Comparison of ENCODE assay signal across 11 cellular contexts in the genomic region with DNA sequence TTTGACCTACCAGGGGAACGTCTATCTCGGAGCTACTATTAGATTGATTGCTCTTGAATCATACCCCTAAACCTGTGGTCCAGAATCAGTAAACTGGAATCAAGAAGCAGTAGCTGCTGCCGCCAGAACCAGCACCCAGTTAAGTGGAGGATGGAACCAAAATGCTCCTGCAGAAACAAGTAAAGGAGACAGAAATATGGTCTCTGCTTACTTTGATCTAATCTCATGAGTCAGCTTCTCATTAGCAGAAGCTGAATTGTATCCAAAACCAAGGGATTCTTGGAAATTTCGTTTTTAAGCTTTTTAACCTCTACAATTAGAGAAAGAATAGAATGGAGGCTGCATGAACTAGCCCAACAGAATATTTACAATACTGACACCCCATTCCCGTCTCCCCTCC. TPM values are rescaled to one million over a fixed set of nuclear protein-coding genes. Genes with fewer than 3 reads are reported as not detected.
A peak's percentile ranks its signal among the peaks of the same experiment; 100 is the strongest.
DNase-seq lines count a peak whose midpoint lies in the region; ATAC-seq and TF ChIP-seq lines count a peak whose summit lies in the region.
"Had no signal": no experiment of that assay in that cellular context is flagged by ENCODE, and none has a peak within 500 bp of the region (broad histone marks: within the 10 kb centered on the region; RNA-seq: fewer than 3 reads in every experiment).

No MANE protein-coding gene starts in this region.

- H3K27ac ChIP-seq in CD8-positive, alpha-beta memory T cell (ENCODE audit: low read depth, low read length), result peak overlapping the region; percentile 41
- H3K27ac ChIP-seq in OCI-LY7 (ENCODE audit: low read depth, low read length, poor library complexity, severe bottlenecking), result peak overlapping the region; percentile 96

- H3K27me3 Mint-ChIP-seq in CD8-positive, alpha-beta memory T cell, result peaks cover 0 to 2% of the 10 kb centered on the region in 2 donors
- H3K27me3 Mint-ChIP-seq in progenitor cell of endocrine pancreas, result no peaks in the 10 kb centered on the region
- H3K27me3 Mint-ChIP-seq: brain had no signal

- peak overlapping the region; percentile 81 for H3K4me2 ChIP-seq in OCI-LY7 (ENCODE audit: low read length)

- H3K4me1 Mint-ChIP-seq in CD8-positive, alpha-beta memory T cell, result peaks cover 76 to 93% (median 87%) of the 10 kb centered on the region in 3 donors
- peaks cover 42% of the 10 kb centered on the region for H3K4me1 Mint-ChIP-seq in progenitor cell of endocrine pancreas (ENCODE audit: low read depth)

- peak overlapping the region; percentile 64 to 98 (median 86) for H3K27ac Mint-ChIP-seq in CD8-positive, alpha-beta memory T cell
- peak overlapping the region; percentile 39 for H3K27ac Mint-ChIP-seq in progenitor cell of endocrine pancreas

- CTCF ChIA-PET in CD8-positive, alpha-beta memory T cell (lab: Charles Lee), result interaction anchor here (0.6 to 2.2 kb wide), 10 partner anchors 17 to 274 kb away, joined by 3 to 13 read pairs (median 4); partner anchors contain the start of gene PIGV
- CTCF ChIA-PET in OCI-LY7 (lab: Charles Lee; ENCODE audit: unreplicated experiment), result interaction anchor here (0.5 kb wide), 1 partner anchor 140 kb away, joined by 3 read pairs; no protein-coding TSS in a partner anchor

- ATAC-seq in GM18870 (IDR thresholded peaks at IDR 0.05; ENCODE audit: unreplicated experiment), result no peak

- H3K9me3 ChIP-seq in CD8-positive, alpha-beta memory T cell (ENCODE audit: low read length), result no peaks in the 10 kb centered on the region
- no peaks in the 10 kb centered on the region for H3K9me3 ChIP-seq in OCI-LY7 (ENCODE audit: low read length)

- no TSS peak for BruUV-seq in OCI-LY7 (replicated peaks; lab: Mats Ljungman, UMichigan)

- H3K4me3 ChIP-seq in CD8-positive, alpha-beta memory T cell (ENCODE audit: low read length), result no peak overlapping the region
- H3K4me3 ChIP-seq in OCI-LY7 (ENCODE audit: low read depth, low read length, poor library complexity, severe bottlenecking) (peak overlapping the region; percentile 61), choroid plexus epithelial cell (ENCODE audit: low read depth, low read length) (no peak overlapping the region)

- no peaks in the 10 kb centered on the region for H3K9me2 ChIP-seq in OCI-LY7 (ENCODE audit: insufficient read depth, low read length)

- H2AFZ ChIP-seq in OCI-LY7 (ENCODE audit: low read length), result no peak overlapping the region

- H3K27me3 ChIP-seq in CD8-positive, alpha-beta memory T cell (ENCODE audit: insufficient read depth, low read length, poor library complexity, severe bottlenecking), result no peaks in the 10 kb centered on the region

- TF ChIP-seq CTCF in OCI-LY7 (conservative IDR thresholded peaks at IDR 0.05; ENCODE audit: low read length) (no peak), choroid plexus epithelial cell (conservative IDR thresholded peaks at IDR 0.05; ENCODE audit: low read depth, low read length) (no peak), progenitor cell of endocrine pancreas (IDR thresholded peaks at IDR 0.05; ENCODE audit: unreplicated experiment) (no peak)

- no peak for DNase-seq in CD8-positive, alpha-beta memory T cell
- DNase-seq in OCI-LY7 (ENCODE audit: low spot score), result no peak
- DNase-seq in choroid plexus epithelial cell (ENCODE audit: low read depth), result peak; percentile 31
- no peak for DNase-seq in progenitor cell of endocrine pancreas (ENCODE audit: low spot score, unreplicated experiment)
- no peak for DNase-seq in NCI-H526 treated with DMSO at 0.1 percent for 48 hours (lab: John Stamatoyannopoulos, UW)
- DNase-seq in NCI-H1048 (lab: John Stamatoyannopoulos, UW), result no peak
- no peak for DNase-seq in NCI-H446 (lab: John Stamatoyannopoulos, UW)
- DNase-seq: NCI-H748 treated with DMSO at 0.1 percent for 48 hours, nephron progenitor cell had no signal

- POLR2A ChIA-PET in CD8-positive, alpha-beta memory T cell (lab: Charles Lee), result interaction anchor here (1.0 to 5.0 kb wide), 5 partner anchors 16 to 51 kb away, joined by 3 to 23 read pairs (median 5); partner anchors contain the start of genes ARID1A and PIGV
- POLR2A ChIA-PET in OCI-LY7 (lab: Charles Lee), result interaction anchor here (0.7 to 4.2 kb wide), 13 partner anchors 13 to 68 kb away, joined by 3 to 24 read pairs (median 4); no protein-coding TSS in a partner anchor

- H3K9me3 Mint-ChIP-seq in CD8-positive, alpha-beta memory T cell, result no peaks in the 10 kb centered on the region
- H3K9me3 Mint-ChIP-seq in progenitor cell of endocrine pancreas (ENCODE audit: low read depth), result no peaks in the 10 kb centered on the region
- H3K9me3 Mint-ChIP-seq: brain, nephron progenitor cell had no signal

- H3K4me3 Mint-ChIP-seq in CD8-positive, alpha-beta memory T cell, result peak overlapping the region in 5 of 7 donors; percentile 44 to 84 (median 68)
- H3K4me3 Mint-ChIP-seq in progenitor cell of endocrine pancreas (ENCODE audit: low read depth), result no peak overlapping the region
- H3K4me3 Mint-ChIP-seq: brain, nephron progenitor cell had no signal

- H3K4me1 ChIP-seq in CD8-positive, alpha-beta memory T cell (ENCODE audit: insufficient read depth, low read length), result peaks cover 81% of the 10 kb centered on the region
- H3K4me1 ChIP-seq in OCI-LY7 (ENCODE audit: insufficient read depth, low read length, poor library complexity, severe bottlenecking), result peaks cover 51% of the 10 kb centered on the region

- H3K79me2 ChIP-seq in OCI-LY7 (ENCODE audit: insufficient read depth, low read depth, low read length), result peaks cover 57% of the 10 kb centered on the region; the same call in 1 of the 2 replicates

- peaks cover 13% of the 10 kb centered on the region for H3K36me3 ChIP-seq in CD8-positive, alpha-beta memory T cell (ENCODE audit: insufficient read depth, low read length)
- peaks cover 91% of the 10 kb centered on the region for H3K36me3 ChIP-seq in OCI-LY7 (ENCODE audit: insufficient read depth, low read length)

- no peaks in the 10 kb centered on the region for H4K20me1 ChIP-seq in OCI-LY7 (ENCODE audit: insufficient read depth, low read length)

- H3K36me3 Mint-ChIP-seq in CD8-positive, alpha-beta memory T cell, result peaks cover 3 to 69% (median 18%) of the 10 kb centered on the region in 3 donors
- H3K36me3 Mint-ChIP-seq in progenitor cell of endocrine pancreas (ENCODE audit: insufficient read depth), result peaks cover 34% of the 10 kb centered on the region

- intact Hi-C loops in OCI-LY7 (cut with micrococcal nuclease; ENCODE audit: unreplicated experiment), result loop anchor here (2.0 kb wide), 1 partner anchor 52 kb away; no protein-coding TSS in a partner anchor

RNA-seq across cellular contexts. Expression of gene PIGV, which starts 42.6 kb away (rescaled TPM):
- 10 to 100 TPM; 23.6 to 24.9 TPM for total RNA-seq in CD8-positive, alpha-beta memory T cell
- polyA plus RNA-seq in CD8-positive, alpha-beta memory T cell, result 19.1 TPM
- total RNA-seq in OCI-LY7 (2014; rRNA removed; shearing (Covaris generic)), result 8.2 and 10.3 TPM in 2 replicates
- total RNA-seq in OCI-LY7 (2022) (15.2 and 18.0 TPM in 2 replicates), progenitor cell of endocrine pancreas (10.2 and 12.1 TPM in 2 replicates)

RNA-seq across cellular contexts. Expression of gene ARID1A, which starts 49.4 kb away (rescaled TPM):
- 10 to 100 TPM; 88.4 to 90.9 TPM for total RNA-seq in CD8-positive, alpha-beta memory T cell
- polyA plus RNA-seq in CD8-positive, alpha-beta memory T cell, result 31.6 TPM
- total RNA-seq in OCI-LY7 (2014; rRNA removed; shearing (Covaris generic)), result 51.8 and 55.2 TPM in 2 replicates
- total RNA-seq in OCI-LY7 (2022), result 123 and 128 TPM in 2 replicates
- 174 and 186 TPM in 2 replicates for total RNA-seq in progenitor cell of endocrine pancreas
